In the genomic region with DNA sequence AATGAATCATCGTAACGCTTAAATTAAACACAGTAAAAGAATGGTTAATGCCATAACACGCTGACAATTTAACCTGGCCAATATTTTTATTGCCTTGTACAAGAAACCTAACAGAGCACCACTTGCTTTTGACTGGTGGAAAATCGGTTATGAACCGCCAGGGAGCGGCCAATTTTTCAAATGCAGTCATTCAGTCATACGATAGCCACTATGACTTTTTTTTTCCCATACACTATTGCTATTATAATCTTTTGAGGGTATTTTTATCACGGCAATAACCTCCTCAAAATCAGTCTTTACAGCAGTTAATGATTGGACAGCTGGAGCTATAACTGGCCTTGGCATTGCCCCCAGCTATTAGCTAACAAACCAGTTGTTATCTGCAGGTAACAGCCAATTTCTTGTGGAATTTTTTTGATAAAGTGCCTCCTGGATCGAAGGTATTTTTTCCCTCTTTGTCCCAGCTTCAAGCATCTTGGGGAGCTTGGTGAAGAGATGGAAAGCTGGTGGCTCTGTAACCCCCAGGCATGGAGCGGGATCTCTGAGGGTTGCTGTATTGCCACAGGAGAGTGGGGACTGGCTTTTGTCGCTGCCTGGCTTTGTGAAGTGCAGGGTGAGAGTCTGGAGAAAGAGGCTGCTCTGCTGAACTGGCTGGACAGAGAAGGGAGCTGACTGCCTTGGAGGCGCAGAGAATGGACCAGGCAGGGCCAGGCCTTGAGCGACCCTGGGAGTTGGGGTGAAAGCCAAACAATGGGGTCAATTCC, we compare ENCODE assay signal across 18 cellular contexts.
A peak's percentile ranks its signal among the peaks of the same experiment; 100 is the strongest.
DNase-seq lines count a peak whose midpoint lies in the region; ATAC-seq and TF ChIP-seq lines count a peak whose summit lies in the region.
"Had no signal": no experiment of that assay in that cellular context is flagged by ENCODE, and none has a peak within 500 bp of the region (broad histone marks: within the 10 kb centered on the region; RNA-seq: fewer than 3 reads in every experiment).

No MANE protein-coding gene starts in this region.

- H3K4me1 ChIP-seq in body of pancreas (peaks cover 29% of the 10 kb centered on the region), spleen (no peaks in the 10 kb centered on the region)
- H3K4me1 ChIP-seq: Caco-2 had no signal

- TF ChIP-seq POLR2A in body of pancreas (IDR thresholded peaks at IDR 0.05) (no peak), spleen (IDR thresholded peaks at IDR 0.05) (no peak)

- DNase-seq in body of pancreas (peak; percentile 37 to 69 (median 48)), left colon (no peak), spleen (peak; percentile 52), DMS 273 (lab: John Stamatoyannopoulos, UW; ENCODE audit: unreplicated experiment) (no peak), dermis blood vessel endothelial cell (no peak)
- DNase-seq: AML-193; Caco-2; CD4-positive, alpha-beta T cell; DMS153; DMS79; GDM1; GOT3; H7; HFFc6 had no signal

- TF ChIP-seq CTCF in body of pancreas (IDR thresholded peaks at IDR 0.05) (peak in 1 of 7 experiments; percentile 6), spleen (IDR thresholded peaks at IDR 0.05 in 8 of 11, conservative IDR thresholded peaks at IDR 0.05 in 3 of 11) (no peak)

- peak overlapping the region in 1 of 4 donors; percentile 42 for H3K27ac ChIP-seq in body of pancreas
- H3K27ac ChIP-seq in spleen: no peak overlapping the region
- H3K27ac ChIP-seq: C4-2B had no signal

- no peaks in the 10 kb centered on the region for H3K9me3 ChIP-seq in body of pancreas
- H3K9me3 ChIP-seq in spleen: peaks cover 0 to 5% (median 0%) of the 10 kb centered on the region in 8 donors
- H3K9me3 ChIP-seq: Caco-2 had no signal

- WGBS in body of pancreas, 2 donors: 22 to 32% methylated on average over 13 of the region's 13 CpGs
- WGBS in spleen, 5 donors: 83 to 88% (median 87%) methylated on average over 13 of the region's 13 CpGs

- H3K4me3 ChIP-seq in body of pancreas: no peak overlapping the region
- H3K4me3 ChIP-seq in spleen: no peak overlapping the region

- ATAC-seq in body of pancreas: peak; percentile 79
- ATAC-seq in left colon: peak; percentile 79
- ATAC-seq in GM18861 (IDR thresholded peaks at IDR 0.05; ENCODE audit: unreplicated experiment): no peak
- ATAC-seq: HCT116, HepG2 had no signal

- no peaks in the 10 kb centered on the region for H3K36me3 ChIP-seq in body of pancreas (replicated peaks in 1 of 2; ENCODE audit: insufficient read depth in 1 of 2, low read depth in 2 of 2)
- H3K36me3 ChIP-seq in spleen: no peaks in the 10 kb centered on the region

- H3K27me3 ChIP-seq in body of pancreas (no peaks in the 10 kb centered on the region), spleen (replicated peaks in 1 of 7) (peaks cover 0 to 8% (median 0%) of the 10 kb centered on the region in 7 donors)

- intact Hi-C loops in body of pancreas (cut with DNase I) (no loop called here), left colon (cut with DNase I, micrococcal nuclease) (no loop called here), spleen (cut with DNase I; ENCODE audit: low total_unique reads) (no loop called here)

Comparison
In these comparisons a context has a peak if more than half of its experiments do, and no peak if none do; other contexts are left out.
1. DNase-seq: peak in body of pancreas (4 of 4) and spleen (single experiment); none in left colon (0 of 2), DMS 273 (single experiment) and dermis blood vessel endothelial cell (single experiment).